ENCODE assay signal across 9 cellular contexts in the genomic region with DNA sequence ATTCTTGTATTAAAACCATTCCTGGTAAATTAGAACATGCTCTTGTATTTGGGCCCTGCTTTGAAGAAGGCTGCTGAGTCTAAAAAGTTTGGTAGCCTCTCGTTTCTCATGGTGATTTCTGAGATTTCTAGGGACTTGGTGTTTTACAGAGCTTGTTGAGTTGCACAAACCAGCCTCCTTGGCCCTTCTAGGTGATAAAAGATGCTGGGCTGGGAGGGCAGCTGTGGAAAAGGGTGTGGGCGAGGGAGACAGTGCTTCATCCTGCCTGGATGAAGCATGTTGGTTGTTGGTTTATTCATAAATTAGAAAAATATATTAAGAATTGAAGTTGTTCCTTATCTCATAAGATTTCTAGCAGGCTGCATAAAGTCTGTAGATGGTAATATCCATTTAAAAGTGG.
DNase-seq lines count a peak whose midpoint lies in the region; ATAC-seq and TF ChIP-seq lines count a peak whose summit lies in the region.
"Had no signal": no experiment of that assay in that cellular context is flagged by ENCODE, and none has a peak within 500 bp of the region (broad histone marks: within the 10 kb centered on the region; RNA-seq: fewer than 3 reads in every experiment).

No MANE protein-coding gene starts in this region.

- H3K4me2 ChIP-seq in SK-N-SH: peak overlapping the region; percentile 68

- peak overlapping the region; percentile 45 to 69 for H3K27ac ChIP-seq in SK-N-SH (ENCODE audit: low read depth in 2 of 2, low read length in 1 of 2)
- H3K27ac ChIP-seq in foreskin keratinocyte: peak overlapping the region; percentile 48

- DNase-seq in ELF-1 (ENCODE audit: low read depth, low spot score) (peak; percentile 32), SK-N-SH (no peak), foreskin keratinocyte (no peak), progenitor cell of endocrine pancreas (ENCODE audit: low spot score, unreplicated experiment) (no peak), AML-193 (lab: John Stamatoyannopoulos, UW) (no peak), NCI-H524 treated with DMSO at 0.1 percent for 48 hours (lab: John Stamatoyannopoulos, UW) (no peak)
- DNase-seq: stimulated activated CD4-positive, alpha-beta T cell treated with anti-CD3 and anti-CD28 coated beads, Interleukin-4, amount 100 ng/mL, for 1 hour had no signal

- H3K9me3 ChIP-seq in SK-N-SH: no peaks in the 10 kb centered on the region

- TF ChIP-seq RAD21 in SK-N-SH (IDR thresholded peaks at IDR 0.05; ENCODE audit: low read length): no peak

- no peaks in the 10 kb centered on the region for H3K9me2 ChIP-seq in SK-N-SH

- POLR2A ChIA-PET in SK-N-SH (lab: Yijun Ruan, JAX): no interaction called here

- H3K36me3 ChIP-seq in SK-N-SH (replicated peaks in 1 of 2; ENCODE audit: control insufficient read depth in 1 of 2, insufficient read depth in 2 of 2, low read length in 1 of 2): no peaks in the 10 kb centered on the region

- CTCF ChIA-PET in SK-N-SH (lab: Yijun Ruan, JAX): interaction anchor here (1.9 kb wide), 1 partner anchor 21 kb away, joined by 12 read pairs; no protein-coding TSS in a partner anchor

- no peak overlapping the region for H3K4me3 ChIP-seq in SK-N-SH (ENCODE audit: low read depth in 2 of 2, low read length in 1 of 2)

- peaks cover 63% of the 10 kb centered on the region for H3K79me2 ChIP-seq in SK-N-SH (ENCODE audit: insufficient read depth)

- no peaks in the 10 kb centered on the region for H3K27me3 Mint-ChIP-seq in progenitor cell of endocrine pancreas

- no peaks in the 10 kb centered on the region for H3K9me3 Mint-ChIP-seq in progenitor cell of endocrine pancreas (ENCODE audit: low read depth)

- no peak overlapping the region for H3K9ac ChIP-seq in SK-N-SH

- H3K27me3 ChIP-seq in SK-N-SH (ENCODE audit: insufficient read depth) (no peaks in the 10 kb centered on the region), foreskin keratinocyte (no peaks in the 10 kb centered on the region)

- H2AFZ ChIP-seq in SK-N-SH (ENCODE audit: low read depth): no peak overlapping the region

- TF ChIP-seq CTCF in SK-N-SH (IDR thresholded peaks at IDR 0.05) (no peak), foreskin keratinocyte (conservative IDR thresholded peaks at IDR 0.05) (no peak), progenitor cell of endocrine pancreas (IDR thresholded peaks at IDR 0.05; ENCODE audit: unreplicated experiment) (no peak)

- 59% methylated on average over 2 of the region's 2 CpGs for WGBS in SK-N-SH (ENCODE audit: low lambda C conversion rate)

- no peak overlapping the region for H3K4me3 Mint-ChIP-seq in progenitor cell of endocrine pancreas (ENCODE audit: low read depth)

- H3F3A ChIP-seq in SK-N-SH (replicated peaks; ENCODE audit: insufficient read depth): peaks cover 19% of the 10 kb centered on the region

- no peak for TF ChIP-seq EP300 in SK-N-SH (IDR thresholded peaks at IDR 0.05; ENCODE audit: borderline replicate concordance in 1 of 2, low read depth in 1 of 2, low read length in 1 of 2)

- peak overlapping the region; percentile 91 for H3K27ac Mint-ChIP-seq in progenitor cell of endocrine pancreas

- no peaks in the 10 kb centered on the region for H3K36me3 Mint-ChIP-seq in progenitor cell of endocrine pancreas (ENCODE audit: insufficient read depth)

- ATAC-seq in foreskin keratinocyte: no peak
- ATAC-seq in HG03565 (IDR thresholded peaks at IDR 0.05; ENCODE audit: unreplicated experiment): no peak
- no peak for ATAC-seq in HG03175 (IDR thresholded peaks at IDR 0.05; ENCODE audit: unreplicated experiment)

- H4K20me1 ChIP-seq in SK-N-SH (ENCODE audit: insufficient read depth): peaks cover 25% of the 10 kb centered on the region

- H3K4me1 Mint-ChIP-seq in progenitor cell of endocrine pancreas (ENCODE audit: low read depth): peaks cover 61% of the 10 kb centered on the region

- H3K4me1 ChIP-seq in SK-N-SH (ENCODE audit: control insufficient read depth in 1 of 2, insufficient read depth in 2 of 2, low read depth in 1 of 2, low read length in 1 of 2) (peaks cover 25 to 42% of the 10 kb centered on the region in 2 experiments), foreskin keratinocyte (peaks cover 40% of the 10 kb centered on the region)

TF ChIP-seq in SK-N-SH, 30 proteins besides CTCF, POLR2A, EP300 and RAD21 (continues in another document):
- TF ChIP-seq POLR2AphosphoS5 (IDR thresholded peaks at IDR 0.05; ENCODE audit: low read depth, low read length) (no peak), NRF1 (IDR thresholded peaks at IDR 0.05; ENCODE audit: low read depth, low read length) (no peak), MXI1 (IDR thresholded peaks at IDR 0.05; ENCODE audit: low read depth, low read length) (no peak), NFIC (IDR thresholded peaks at IDR 0.05; ENCODE audit: borderline replicate concordance) (no peak), CHD2 (IDR thresholded peaks at IDR 0.05; ENCODE audit: low read length, partially characterized antibody) (no peak), FOXM1 (IDR thresholded peaks at IDR 0.05; ENCODE audit: low read depth) (no peak), SIN3A (IDR thresholded peaks at IDR 0.05; ENCODE audit: borderline replicate concordance, low read depth, low read length) (no peak), GABPA (IDR thresholded peaks at IDR 0.05; ENCODE audit: low read depth) (no peak), FOXJ3 (CRISPR knock-in tag; IDR thresholded peaks at IDR 0.05) (no peak), USF1 (IDR thresholded peaks at IDR 0.05; ENCODE audit: borderline replicate concordance, low read depth) (no peak), PBX3 (IDR thresholded peaks at IDR 0.05) (no peak), REST (IDR thresholded peaks at IDR 0.05; ENCODE audit: low read depth, low read length) (no peak), RCOR1 (IDR thresholded peaks at IDR 0.05; ENCODE audit: low read length) (no peak), MEF2A (IDR thresholded peaks at IDR 0.05; ENCODE audit: borderline replicate concordance, low read depth) (no peak), FOSL2 (IDR thresholded peaks at IDR 0.05; ENCODE audit: borderline replicate concordance, low read depth) (no peak), ELF1 (IDR thresholded peaks at IDR 0.05) (no peak)
- TF ChIP-seq, protein P1, sequence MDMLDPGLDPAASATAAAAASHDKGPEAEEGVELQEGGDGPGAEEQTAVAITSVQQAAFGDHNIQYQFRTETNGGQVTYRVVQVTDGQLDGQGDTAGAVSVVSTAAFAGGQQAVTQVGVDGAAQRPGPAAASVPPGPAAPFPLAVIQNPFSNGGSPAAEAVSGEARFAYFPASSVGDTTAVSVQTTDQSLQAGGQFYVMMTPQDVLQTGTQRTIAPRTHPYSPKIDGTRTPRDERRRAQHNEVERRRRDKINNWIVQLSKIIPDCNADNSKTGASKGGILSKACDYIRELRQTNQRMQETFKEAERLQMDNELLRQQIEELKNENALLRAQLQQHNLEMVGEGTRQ (IDR thresholded peaks at IDR 0.05; ENCODE audit: borderline replicate concordance, low read depth, low read length): no peak
- TF ChIP-seq, protein P2, sequence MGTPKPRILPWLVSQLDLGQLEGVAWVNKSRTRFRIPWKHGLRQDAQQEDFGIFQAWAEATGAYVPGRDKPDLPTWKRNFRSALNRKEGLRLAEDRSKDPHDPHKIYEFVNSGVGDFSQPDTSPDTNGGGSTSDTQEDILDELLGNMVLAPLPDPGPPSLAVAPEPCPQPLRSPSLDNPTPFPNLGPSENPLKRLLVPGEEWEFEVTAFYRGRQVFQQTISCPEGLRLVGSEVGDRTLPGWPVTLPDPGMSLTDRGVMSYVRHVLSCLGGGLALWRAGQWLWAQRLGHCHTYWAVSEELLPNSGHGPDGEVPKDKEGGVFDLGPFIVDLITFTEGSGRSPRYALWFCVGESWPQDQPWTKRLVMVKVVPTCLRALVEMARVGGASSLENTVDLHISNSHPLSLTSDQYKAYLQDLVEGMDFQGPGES (IDR thresholded peaks at IDR 0.05; ENCODE audit: low read depth, low read length): no peak
